ENCODE assay signal across 11 cellular contexts in the genomic region with DNA sequence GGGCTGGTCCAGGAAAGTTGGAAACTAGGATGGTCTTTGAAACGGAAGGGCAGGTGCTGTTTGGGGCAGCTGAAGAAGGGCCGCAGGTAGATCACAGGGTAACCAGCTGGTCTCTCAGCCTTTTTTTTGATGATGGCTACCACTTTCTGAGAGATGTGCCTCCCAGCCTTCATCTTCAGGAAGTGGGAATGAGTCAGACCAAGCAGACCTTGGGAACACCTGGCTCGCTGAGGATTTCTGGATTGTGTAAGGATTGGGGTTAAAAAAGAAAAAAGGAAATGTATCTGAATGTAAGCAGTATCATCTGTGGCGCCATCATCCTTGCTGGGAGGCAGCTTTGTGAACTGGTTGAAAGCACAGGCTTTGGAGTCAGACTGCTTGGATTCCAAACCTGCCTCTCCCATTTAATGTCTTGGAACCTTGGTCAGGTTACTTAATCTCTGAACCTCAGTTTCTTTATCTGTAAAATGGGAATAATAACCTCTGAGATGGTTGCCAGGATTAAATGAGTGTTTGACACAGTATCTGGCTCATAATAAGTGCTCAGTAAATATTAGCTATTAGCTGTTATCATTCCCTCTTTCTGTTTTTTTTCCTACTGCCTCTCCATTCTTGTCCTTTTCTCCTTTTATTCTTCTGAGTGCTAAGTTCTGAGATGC. TPM values are rescaled to one million over a fixed set of nuclear protein-coding genes. Genes with fewer than 3 reads are reported as not detected.
DNase-seq lines count a peak whose midpoint lies in the region; ATAC-seq, FAIRE-seq and TF ChIP-seq lines count a peak whose summit lies in the region.
"Had no signal": no experiment of that assay in that cellular context is flagged by ENCODE, and none has a peak within 500 bp of the region (broad histone marks: within the 10 kb centered on the region; RNA-seq: fewer than 3 reads in every experiment).

No MANE protein-coding gene starts in this region.

- ATAC-seq in activated naive CD8-positive, alpha-beta T cell treated with anti-CD3 and anti-CD28 coated beads, Interleukin-2, amount 10 ng/mL, durations not matched to agents 7 days and 5 days (ENCODE audit: low read depth) = no peak
- ATAC-seq in HG03025 (IDR thresholded peaks at IDR 0.05; ENCODE audit: low FRiP score, unreplicated experiment) (no peak), GM18867 (IDR thresholded peaks at IDR 0.05; ENCODE audit: unreplicated experiment) (no peak), HG02571 (IDR thresholded peaks at IDR 0.05; ENCODE audit: unreplicated experiment) (no peak)

- POLR2A ChIA-PET in activated naive CD8-positive, alpha-beta T cell treated with anti-CD3 and anti-CD28 coated beads, Interleukin-2, amount 10 ng/mL, durations not matched to agents 7 days and 5 days (lab: Charles Lee) = no interaction called here

- H3K4me1 Mint-ChIP-seq in activated naive CD8-positive, alpha-beta T cell treated with anti-CD3 and anti-CD28 coated beads, Interleukin-2, amount 10 ng/mL, durations not matched to agents 7 days and 5 days = peaks cover 23% of the 10 kb centered on the region
- peaks cover 24% of the 10 kb centered on the region for H3K4me1 Mint-ChIP-seq in activated naive CD8-positive, alpha-beta T cell treated with anti-CD3 and anti-CD28 coated beads for 36 hours

- no peak overlapping the region for H3K4me3 ChIP-seq in fibroblast of the aortic adventitia (ENCODE audit: low read depth, low read length)

- H3K27me3 Mint-ChIP-seq in activated naive CD8-positive, alpha-beta T cell treated with anti-CD3 and anti-CD28 coated beads, Interleukin-2, amount 10 ng/mL, durations not matched to agents 7 days and 5 days = peaks cover 15% of the 10 kb centered on the region
- peaks cover 14% of the 10 kb centered on the region for H3K27me3 Mint-ChIP-seq in activated naive CD8-positive, alpha-beta T cell treated with anti-CD3 and anti-CD28 coated beads for 36 hours

- FAIRE-seq in urothelium cell line (lab: Jason Lieb, UNC) = no peak
- FAIRE-seq: GM18507 had no signal

- H3K27ac Mint-ChIP-seq in activated naive CD8-positive, alpha-beta T cell treated with anti-CD3 and anti-CD28 coated beads, Interleukin-2, amount 10 ng/mL, durations not matched to agents 7 days and 5 days = no peak overlapping the region
- H3K27ac Mint-ChIP-seq in activated naive CD8-positive, alpha-beta T cell treated with anti-CD3 and anti-CD28 coated beads for 36 hours = no peak overlapping the region

- no peaks in the 10 kb centered on the region for H3K9me3 Mint-ChIP-seq in activated naive CD8-positive, alpha-beta T cell treated with anti-CD3 and anti-CD28 coated beads, Interleukin-2, amount 10 ng/mL, durations not matched to agents 7 days and 5 days
- no peaks in the 10 kb centered on the region for H3K9me3 Mint-ChIP-seq in activated naive CD8-positive, alpha-beta T cell treated with anti-CD3 and anti-CD28 coated beads for 36 hours

- H3K36me3 Mint-ChIP-seq in activated naive CD8-positive, alpha-beta T cell treated with anti-CD3 and anti-CD28 coated beads, Interleukin-2, amount 10 ng/mL, durations not matched to agents 7 days and 5 days = no peaks in the 10 kb centered on the region
- H3K36me3 Mint-ChIP-seq in activated naive CD8-positive, alpha-beta T cell treated with anti-CD3 and anti-CD28 coated beads for 36 hours = no peaks in the 10 kb centered on the region

- no peak for DNase-seq in activated naive CD8-positive, alpha-beta T cell treated with anti-CD3 and anti-CD28 coated beads, Interleukin-2, amount 10 ng/mL, durations not matched to agents 7 days and 5 days
- DNase-seq in activated naive CD8-positive, alpha-beta T cell treated with anti-CD3 and anti-CD28 coated beads for 36 hours = no peak
- DNase-seq in SW480 (ENCODE audit: low spot score) = peak; percentile 62
- DNase-seq in fibroblast of the aortic adventitia (ENCODE audit: low read depth) = peak; percentile 18
- peak; percentile 66 for DNase-seq in urothelium cell line (ENCODE audit: low spot score)
- DNase-seq: activated effector memory CD4-positive, alpha-beta T cell treated with anti-CD3 and anti-CD28 coated beads, Interleukin-2, amount 50 U/mL, for 16 hours; NCI-H2107 had no signal

- no peak for TF ChIP-seq CTCF in fibroblast of the aortic adventitia (IDR thresholded peaks at IDR 0.05; ENCODE audit: insufficient read depth, low read length)

- peak overlapping the region; percentile 35 for H3K4me3 Mint-ChIP-seq in activated naive CD8-positive, alpha-beta T cell treated with anti-CD3 and anti-CD28 coated beads, Interleukin-2, amount 10 ng/mL, durations not matched to agents 7 days and 5 days
- no peak overlapping the region for H3K4me3 Mint-ChIP-seq in activated naive CD8-positive, alpha-beta T cell treated with anti-CD3 and anti-CD28 coated beads for 36 hours

RNA-seq across cellular contexts. Expression of a gene that starts 1.7 kb away (rescaled TPM):
- total RNA-seq in activated naive CD8-positive, alpha-beta T cell treated with anti-CD3 and anti-CD28 coated beads, Interleukin-2, amount 10 ng/mL, durations not matched to agents 7 days and 5 days = 10 to 100 TPM; 16.5 to 18.0 TPM
- total RNA-seq in activated naive CD8-positive, alpha-beta T cell treated with anti-CD3 and anti-CD28 coated beads for 36 hours = 1 to 10 TPM; 8.1 to 8.5 TPM
- total RNA-seq in fibroblast of the aortic adventitia (ENCODE audit: low replicate concordance) = 10.5 and 16.8 TPM in 2 replicates

RNA-seq across cellular contexts. Expression of a gene that starts 19.6 kb away (rescaled TPM):
- under 1 TPM; 0.11 to 0.20 TPM for total RNA-seq in activated naive CD8-positive, alpha-beta T cell treated with anti-CD3 and anti-CD28 coated beads, Interleukin-2, amount 10 ng/mL, durations not matched to agents 7 days and 5 days
- total RNA-seq in activated naive CD8-positive, alpha-beta T cell treated with anti-CD3 and anti-CD28 coated beads for 36 hours = under 1 TPM; 0.14 to 0.41 TPM
- 0.45 and 2.7 TPM in 2 replicates for total RNA-seq in fibroblast of the aortic adventitia (ENCODE audit: low replicate concordance)

RNA-seq across cellular contexts. Expression of a gene that starts 57.1 kb away (rescaled TPM):
- 10 to 100 TPM; 83.8 to 83.9 TPM for total RNA-seq in activated naive CD8-positive, alpha-beta T cell treated with anti-CD3 and anti-CD28 coated beads, Interleukin-2, amount 10 ng/mL, durations not matched to agents 7 days and 5 days
- total RNA-seq in activated naive CD8-positive, alpha-beta T cell treated with anti-CD3 and anti-CD28 coated beads for 36 hours = 10 to 100 TPM; 73.6 to 78.2 TPM
- total RNA-seq in fibroblast of the aortic adventitia (ENCODE audit: low replicate concordance) = 45.5 and 48.7 TPM in 2 replicates

Comparison
In these comparisons a context has a peak if more than half of its experiments do, and no peak if none do; other contexts are left out.
1. DNase-seq: peak in SW480 (single experiment), fibroblast of the aortic adventitia (single experiment) and urothelium cell line (single experiment); none in activated naive CD8-positive, alpha-beta T cell treated with anti-CD3 and anti-CD28 coated beads, Interleukin-2, amount 10 ng/mL, durations not matched to agents 7 days and 5 days (single experiment) and activated naive CD8-positive, alpha-beta T cell treated with anti-CD3 and anti-CD28 coated beads for 36 hours (single experiment).